In genomic region chr9:20119566-20119965, GRCh38 we compare ENCODE assay signal across 22 cellular contexts.
"Had no signal": no experiment of that assay in that cellular context is flagged by ENCODE, and none has a peak within 500 bp of the region (broad histone marks: within the 10 kb centered on the region; RNA-seq: fewer than 3 reads in every experiment).

No MANE protein-coding gene starts in this region.

- H3K9me3 ChIP-seq: colonic mucosa, lower lobe of right lung had no signal

- H3K4me3 Mint-ChIP-seq: dendritic cell treated with granulocyte-macrophage colony-stimulating factor and Interleukin-4, amounts not matched to agents 40 ng/mL and 50 ng/mL, for 4 days; immature natural killer cell; mesothelial cell of epicardium; naive thymus-derived CD4-positive, alpha-beta T cell had no signal

- H3K4me3 ChIP-seq: colonic mucosa, esophagus muscularis mucosa, gastroesophageal sphincter, heart left ventricle, hepatocyte, left lung, lower lobe of right lung had no signal

- FAIRE-seq: endothelial cell of umbilical vein, frontal cortex, kidney had no signal

- H3K36me3 ChIP-seq: colonic mucosa, esophagus muscularis mucosa, gastroesophageal sphincter, heart left ventricle, left lung, lower lobe of right lung had no signal

- H3K4me1 ChIP-seq: colonic mucosa, esophagus muscularis mucosa, foreskin keratinocyte, gastroesophageal sphincter, heart left ventricle, left lung, lower lobe of right lung had no signal

- H3K4me1 Mint-ChIP-seq: immature natural killer cell, mesothelial cell of epicardium had no signal

- H3K27me3 Mint-ChIP-seq: dendritic cell treated with granulocyte-macrophage colony-stimulating factor and Interleukin-4, amounts not matched to agents 40 ng/mL and 50 ng/mL, for 4 days had no signal

- DNase-seq: colonic mucosa; cortex of kidney; effector memory CD4-positive, alpha-beta T cell; foreskin keratinocyte; heart left ventricle; hypothalamus; immature natural killer cell; islet precursor cell; kidney; kidney glomerular epithelial cell; left lung; left ventricle myocardium superior; lower lobe of right lung; mesenchymal stem cell; naive thymus-derived CD4-positive, alpha-beta T cell had no signal

- ATAC-seq: foreskin keratinocyte; gastroesophageal sphincter; heart left ventricle; left lung; left ventricle myocardium superior; lower lobe of right lung; naive thymus-derived CD4-positive, alpha-beta T cell had no signal

- H3K27ac Mint-ChIP-seq: dendritic cell treated with granulocyte-macrophage colony-stimulating factor and Interleukin-4, amounts not matched to agents 40 ng/mL and 50 ng/mL, for 4 days; immature natural killer cell; mesothelial cell of epicardium; naive thymus-derived CD4-positive, alpha-beta T cell had no signal
